9 cellular contexts compared by ENCODE assay signal in genomic region chr2:219713110-219713509, GRCh38.
A peak's percentile ranks its signal among the peaks of the same experiment; 100 is the strongest.
DNase-seq lines count a peak whose midpoint lies in the region; ATAC-seq and TF ChIP-seq lines count a peak whose summit lies in the region.
"Had no signal": no experiment of that assay in that cellular context is flagged by ENCODE, and none has a peak within 500 bp of the region (broad histone marks: within the 10 kb centered on the region; RNA-seq: fewer than 3 reads in every experiment).

No MANE protein-coding gene starts in this region.

- H3K9me3 ChIP-seq in CD4-positive, alpha-beta memory T cell (ENCODE audit: control insufficient read depth in 1 of 2, low read length in 2 of 2): no peaks in the 10 kb centered on the region

- no peaks in the 10 kb centered on the region for H3K4me1 ChIP-seq in CD4-positive, alpha-beta memory T cell (ENCODE audit: insufficient read depth, low read length)

- H3K27me3 Mint-ChIP-seq in CD4-positive, alpha-beta memory T cell: peaks cover 12 to 19% of the 10 kb centered on the region in 2 donors

- H3K4me3 ChIP-seq in epithelial cell of esophagus (ENCODE audit: low read length): no peak overlapping the region
- H3K4me3 ChIP-seq in CD4-positive, alpha-beta memory T cell (ENCODE audit: low read length in 2 of 2): no peak overlapping the region

- DNase-seq in D341Med (ENCODE audit: low spot score): peak; percentile 37
- DNase-seq in NCI-H2171 treated with DMSO at 0.1 percent for 48 hours (lab: John Stamatoyannopoulos, UW): peak; percentile 73
- DNase-seq in epithelial cell of esophagus (ENCODE audit: low read depth): peak; percentile 45
- DNase-seq in DMS153 (lab: John Stamatoyannopoulos, UW): no peak
- no peak for DNase-seq in stimulated activated CD4-positive, alpha-beta T cell treated with anti-CD3 and anti-CD28 coated beads, Interleukin-12 subunit alpha, Interleukin-12 subunit beta, amount 100 ng/mL, for 4 hours
- DNase-seq in CD4-positive, alpha-beta memory T cell: no peak
- no peak for DNase-seq in putamen (ENCODE audit: low spot score)

- no peak for TF ChIP-seq CTCF in epithelial cell of esophagus (IDR thresholded peaks at IDR 0.05; ENCODE audit: insufficient read depth, low read depth, low read length, missing control alignments)

- CTCF ChIA-PET in CD4-positive, alpha-beta memory T cell (lab: Charles Lee; ENCODE audit: partially characterized antibody): no interaction called here

- POLR2A ChIA-PET in CD4-positive, alpha-beta memory T cell (lab: Charles Lee; ENCODE audit: partially characterized antibody): no interaction called here

- no peaks in the 10 kb centered on the region for H3K27me3 ChIP-seq in CD4-positive, alpha-beta memory T cell (ENCODE audit: insufficient read depth, low read length)

- peaks cover 0 to 12% (median 2%) of the 10 kb centered on the region in 8 donors for H3K9me3 Mint-ChIP-seq in CD4-positive, alpha-beta memory T cell

- H3K4me1 Mint-ChIP-seq in CD4-positive, alpha-beta memory T cell: no peaks in the 10 kb centered on the region

- H3K27ac Mint-ChIP-seq in CD4-positive, alpha-beta memory T cell: no peak overlapping the region
- H3K27ac Mint-ChIP-seq: activated naive CD4-positive, alpha-beta T cell treated with anti-CD3 and anti-CD28 coated beads, Interleukin-2, amount 50 U/mL, for 72 hours had no signal

- peak; percentile 63 for ATAC-seq in GM21717 (IDR thresholded peaks at IDR 0.05; ENCODE audit: unreplicated experiment)

- H3K27ac ChIP-seq in CD4-positive, alpha-beta memory T cell (ENCODE audit: low read depth, low read length): no peak overlapping the region

- intact Hi-C loops in CD4-positive, alpha-beta memory T cell (cut with micrococcal nuclease): no loop called here

- H3K36me3 Mint-ChIP-seq in CD4-positive, alpha-beta memory T cell: no peaks in the 10 kb centered on the region
- H3K36me3 Mint-ChIP-seq: activated naive CD4-positive, alpha-beta T cell treated with anti-CD3 and anti-CD28 coated beads, Interleukin-2, amount 50 U/mL, for 72 hours had no signal

- no peak overlapping the region for H3K4me3 Mint-ChIP-seq in CD4-positive, alpha-beta memory T cell

- H3K36me3 ChIP-seq in CD4-positive, alpha-beta memory T cell (ENCODE audit: insufficient read depth, low read length): no peaks in the 10 kb centered on the region

Comparison
In these comparisons a context has a peak if more than half of its experiments do, and no peak if none do; other contexts are left out.
1. DNase-seq: peak in D341Med (single experiment), NCI-H2171 treated with DMSO at 0.1 percent for 48 hours (single experiment) and epithelial cell of esophagus (single experiment); none in DMS153 (single experiment), stimulated activated CD4-positive, alpha-beta T cell treated with anti-CD3 and anti-CD28 coated beads, Interleukin-12 subunit alpha, Interleukin-12 subunit beta, amount 100 ng/mL, for 4 hours (single experiment), CD4-positive, alpha-beta memory T cell (0 of 5) and putamen (single experiment).